In genomic region chr6:147105786-147106185, GRCh38 we compare ENCODE assay signal across 4 cellular contexts.
TF ChIP-seq lines count a peak whose summit lies in the region.

No MANE protein-coding gene starts in this region.

TF ChIP-seq in HepG2, 621 proteins besides CTCF, POLR2A, EP300 and RAD21 (continues in another document):
- TF ChIP-seq MAFF (IDR thresholded peaks at IDR 0.05; ENCODE audit: low read depth, low read length): peak; percentile 72
- TF ChIP-seq ELK4 (CRISPR knock-in tag; IDR thresholded peaks at IDR 0.05; ENCODE audit: borderline replicate concordance): no peak
- no peak for TF ChIP-seq GMEB2 (CRISPR knock-in tag; IDR thresholded peaks at IDR 0.05; ENCODE audit: low read depth)
- TF ChIP-seq ZNF574 (CRISPR knock-in tag; IDR thresholded peaks at IDR 0.05): no peak
- no peak for TF ChIP-seq PCBP2 (optimal IDR thresholded peaks at IDR 0.05; ENCODE audit: low read depth, low read length, poor library complexity, severe bottlenecking)

TF ChIP-seq in A549, 52 proteins besides CTCF, POLR2A, EP300 and RAD21:
- TF ChIP-seq MAFK (IDR thresholded peaks at IDR 0.05; ENCODE audit: partially characterized antibody) (peak; percentile 20), CEBPB (IDR thresholded peaks at IDR 0.05) (no peak), FOSL2 (IDR thresholded peaks at IDR 0.05) (no peak), FOSL2 (CRISPR knock-in tag; IDR thresholded peaks at IDR 0.05) (no peak), HEYL (CRISPR knock-in tag; IDR thresholded peaks at IDR 0.05) (no peak)
TF ChIP-seq in A549: peak in this region for 1.

TF ChIP-seq in IMR-90, 13 proteins besides CTCF, POLR2A, EP300 and RAD21:
- TF ChIP-seq RFX5 (IDR thresholded peaks at IDR 0.05; ENCODE audit: low read depth, low read length) (no peak), MAFK (IDR thresholded peaks at IDR 0.05; ENCODE audit: low read depth, low read length) (peak; percentile 45), NFE2L2 (IDR thresholded peaks at IDR 0.05; ENCODE audit: low read depth, low read length) (no peak), SMC3 (IDR thresholded peaks at IDR 0.05; ENCODE audit: low read depth, low read length) (no peak), MAZ (IDR thresholded peaks at IDR 0.05; ENCODE audit: borderline replicate concordance, low read depth, low read length) (no peak), FOS (IDR thresholded peaks at IDR 0.05; ENCODE audit: low read depth, low read length) (no peak), RCOR1 (IDR thresholded peaks at IDR 0.05; ENCODE audit: insufficient replicate concordance, low read length) (no peak), CEBPB (IDR thresholded peaks at IDR 0.05; ENCODE audit: low read depth, low read length) (no peak)

TF ChIP-seq in K562, 482 proteins besides CTCF, POLR2A, EP300 and RAD21:
- TF ChIP-seq MAFF (IDR thresholded peaks at IDR 0.05; ENCODE audit: low read length): peak; percentile 61; the same call in 1 of the 2 replicates
- TF ChIP-seq ZEB2 (IDR thresholded peaks at IDR 0.05): no peak
- TF ChIP-seq C11orf30 (IDR thresholded peaks at IDR 0.05; ENCODE audit: low read depth): peak; percentile 90
- TF ChIP-seq ADNP (tag; IDR thresholded peaks at IDR 0.05): no peak
- TF ChIP-seq MAFK (IDR thresholded peaks at IDR 0.05; ENCODE audit: low read length): peak; percentile 38; the same call in 1 of the 2 replicates
- TF ChIP-seq MAFG (tag; conservative IDR thresholded peaks at IDR 0.05): peak; percentile 79
- TF ChIP-seq ZNF316 (IDR thresholded peaks at IDR 0.05): peak; percentile 94
- TF ChIP-seq SETDB1 (IDR thresholded peaks at IDR 0.05; ENCODE audit: low read length): no peak
- peak in 1 of 2 experiments; percentile 23 for TF ChIP-seq NCOA2 (IDR thresholded peaks at IDR 0.05; ENCODE audit: partially characterized antibody in 2 of 2)
- no peak for TF ChIP-seq HNRNPUL1 (IDR thresholded peaks at IDR 0.05; ENCODE audit: low read length)
- TF ChIP-seq MTA2 (IDR thresholded peaks at IDR 0.05; ENCODE audit: low read depth): no peak
